In genomic region chr17:67128700-67129099, GRCh38 we compare ENCODE assay signal across 16 cellular contexts.
A peak's percentile ranks its signal among the peaks of the same experiment; 100 is the strongest.
DNase-seq lines count a peak whose midpoint lies in the region; ATAC-seq and TF ChIP-seq lines count a peak whose summit lies in the region.
"Had no signal": no experiment of that assay in that cellular context is flagged by ENCODE, and none has a peak within 500 bp of the region (broad histone marks: within the 10 kb centered on the region; RNA-seq: fewer than 3 reads in every experiment).

No MANE protein-coding gene starts in this region.

- no peaks in the 10 kb centered on the region for H3K9me3 ChIP-seq in cardiac muscle cell (ENCODE audit: low read depth)
- no peaks in the 10 kb centered on the region for H3K9me3 ChIP-seq in IMR-90 (ENCODE audit: control insufficient read depth, insufficient read depth, low read length)
- H3K9me3 ChIP-seq: BLaER1 had no signal

- no peak overlapping the region for H3K4me3 ChIP-seq in cardiac muscle cell
- H3K4me3 ChIP-seq in IMR-90 (ENCODE audit: insufficient read depth, low read depth, low read length), result no peak overlapping the region
- H3K4me3 ChIP-seq: BLaER1, GM12878, GM23338 had no signal

- no peak overlapping the region for H2AFZ ChIP-seq in IMR-90 (replicated peaks; ENCODE audit: low read length, poor library complexity)
- H2AFZ ChIP-seq: GM23338 had no signal

- no peaks in the 10 kb centered on the region for H3K27me3 Mint-ChIP-seq in mesothelial cell of epicardium (ENCODE audit: low read depth)
- H3K27me3 Mint-ChIP-seq in stimulated activated naive CD8-positive, alpha-beta T cell treated with anti-CD3 and anti-CD28 coated beads, Interleukin-15, amount 100 ng/mL, for 72 hours, result no peaks in the 10 kb centered on the region

- no peak overlapping the region for H3K14ac ChIP-seq in IMR-90 (replicated peaks; ENCODE audit: low read depth, low read length)

- no peak overlapping the region for H3K9ac ChIP-seq in IMR-90 (ENCODE audit: low read depth, low read length)
- H3K9ac ChIP-seq: BLaER1 had no signal

- no peak overlapping the region for H2BK15ac ChIP-seq in IMR-90 (ENCODE audit: low read depth, low read length)

- H3K27me3 ChIP-seq in cardiac muscle cell (no peaks in the 10 kb centered on the region), IMR-90 (ENCODE audit: control insufficient read depth, insufficient read depth, low read length) (no peaks in the 10 kb centered on the region)
- H3K27me3 ChIP-seq: BLaER1 had no signal

- no peak overlapping the region for H3K18ac ChIP-seq in IMR-90 (ENCODE audit: low read depth, low read length)

- no peak overlapping the region for H2BK5ac ChIP-seq in IMR-90 (ENCODE audit: low read depth, low read length, poor library complexity, severe bottlenecking)

- H4K91ac ChIP-seq in IMR-90 (ENCODE audit: insufficient read depth, low read depth, low read length), result no peak overlapping the region

- dilution Hi-C loops in IMR-90 (cut with HindIII; ENCODE audit: low sequenced_read_pairs, unreplicated experiment), result no loop called here

- H3K56ac ChIP-seq in IMR-90 (ENCODE audit: extremely low read depth, insufficient read depth, low read length), result no peak overlapping the region

- H3K36me3 Mint-ChIP-seq in mesothelial cell of epicardium, result peaks cover 14% of the 10 kb centered on the region

- no peak overlapping the region for H3K4me2 ChIP-seq in IMR-90 (ENCODE audit: low read depth, low read length)
- H3K4me2 ChIP-seq: BLaER1, GM23338 had no signal

- no peak overlapping the region for H3K23ac ChIP-seq in IMR-90 (ENCODE audit: low read depth, low read length)

- POLR2A ChIA-PET in IMR-90 (lab: Charles Lee; ENCODE audit: unreplicated experiment), result no interaction called here

- intact Hi-C loops in left ventricle myocardium superior (cut with micrococcal nuclease), result no loop called here
- intact Hi-C loops in IMR-90 (cut with micrococcal nuclease), result no loop called here

- H3K36me3 ChIP-seq in cardiac muscle cell, result peaks cover 14% of the 10 kb centered on the region
- peaks cover 14% of the 10 kb centered on the region for H3K36me3 ChIP-seq in IMR-90 (ENCODE audit: control insufficient read depth, insufficient read depth, low read length)

- no peak overlapping the region for H4K5ac ChIP-seq in IMR-90 (ENCODE audit: low read depth, low read length)

- no peaks in the 10 kb centered on the region for H3K4me1 Mint-ChIP-seq in mesothelial cell of epicardium
- H3K4me1 Mint-ChIP-seq in stimulated activated naive CD8-positive, alpha-beta T cell treated with anti-CD3 and anti-CD28 coated beads, Interleukin-15, amount 100 ng/mL, for 72 hours, result no peaks in the 10 kb centered on the region
- H3K4me1 Mint-ChIP-seq: GM23338, H9 had no signal

- no CpG with 5 or more reads among the region's 3 CpGs for WGBS in IMR-90 (ENCODE audit: extremely low coverage in 2 of 2, insufficient read length in 1 of 2), 2 experiments

- H2AK5ac ChIP-seq in IMR-90 (ENCODE audit: low read depth, low read length), result no peak overlapping the region

- no peak overlapping the region for H4K8ac ChIP-seq in IMR-90 (ENCODE audit: low read depth in 2 of 2, low read length in 2 of 2)

- H3K27ac ChIP-seq in cardiac muscle cell, result peak overlapping the region; percentile 26
- no peak overlapping the region for H3K27ac ChIP-seq in IMR-90 (ENCODE audit: insufficient read depth, low read length)
- H3K27ac ChIP-seq: 22Rv1, BLaER1, HL-60 had no signal

- TF ChIP-seq CTCF in cardiac muscle cell (IDR thresholded peaks at IDR 0.05; ENCODE audit: low read depth, low read length) (no peak), IMR-90 (conservative IDR thresholded peaks at IDR 0.05; ENCODE audit: low read depth, low read length) (no peak), mesothelial cell of epicardium (IDR thresholded peaks at IDR 0.05; ENCODE audit: unreplicated experiment) (no peak)

- H4K20me1 ChIP-seq in IMR-90 (ENCODE audit: insufficient read depth, low read length), result no peaks in the 10 kb centered on the region

- CTCF ChIA-PET in IMR-90 (lab: Yijun Ruan, JAX), result no interaction called here

- H3K9me1 ChIP-seq in IMR-90 (ENCODE audit: insufficient read depth, low read length), result peaks cover 3% of the 10 kb centered on the region

- no TSS peak for BruUV-seq in IMR-90 (replicated peaks; lab: Mats Ljungman, UMichigan)

- H3K9me3 Mint-ChIP-seq in mesothelial cell of epicardium, result no peaks in the 10 kb centered on the region
- H3K9me3 Mint-ChIP-seq in stimulated activated naive CD8-positive, alpha-beta T cell treated with anti-CD3 and anti-CD28 coated beads, Interleukin-15, amount 100 ng/mL, for 72 hours, result no peaks in the 10 kb centered on the region
- H3K9me3 Mint-ChIP-seq: GM23338, H9 had no signal

- no peak overlapping the region for H2BK20ac ChIP-seq in IMR-90 (ENCODE audit: low read depth, low read length)

- no peaks in the 10 kb centered on the region for H3K4me1 ChIP-seq in cardiac muscle cell (ENCODE audit: low read depth)
- H3K4me1 ChIP-seq in IMR-90 (ENCODE audit: control insufficient read depth, insufficient read depth, low read length), result no peaks in the 10 kb centered on the region
- H3K4me1 ChIP-seq: BLaER1 had no signal

- in situ Hi-C loops in IMR-90 (cut with MboI; ENCODE audit: low sequenced_read_pairs), result no loop called here

- H3K79me1 ChIP-seq in IMR-90 (ENCODE audit: low read depth in 1 of 2, low read length in 2 of 2), result peaks cover 11% of the 10 kb centered on the region in 2 experiments; a peak in 3 of 4 replicates

- ATAC-seq in left ventricle myocardium superior (no peak), IMR-90 (ENCODE audit: low read depth) (0 out of 2 replicates have a peak, but pooled peaks have one; percentile 14), GM21786 (IDR thresholded peaks at IDR 0.05; ENCODE audit: unreplicated experiment) (no peak)
- no peak for ATAC-seq in stimulated activated naive CD8-positive, alpha-beta T cell treated with anti-CD3 and anti-CD28 coated beads, Interleukin-15, amount 100 ng/mL, for 72 hours
- ATAC-seq: GM12878, GM23338 had no signal

- H3K4me3 Mint-ChIP-seq in mesothelial cell of epicardium, result no peak overlapping the region
- H3K4me3 Mint-ChIP-seq in stimulated activated naive CD8-positive, alpha-beta T cell treated with anti-CD3 and anti-CD28 coated beads, Interleukin-15, amount 100 ng/mL, for 72 hours, result no peak overlapping the region
- H3K4me3 Mint-ChIP-seq: GM23338, H9 had no signal

- no peak for TF ChIP-seq POLR2A in IMR-90 (IDR thresholded peaks at IDR 0.05; ENCODE audit: low read depth, low read length)

- DNase-seq in cardiac muscle cell (ENCODE audit: low read depth in 1 of 2, low spot score in 1 of 2) (no peak), left ventricle myocardium superior (no peak), IMR-90 (peak; percentile 64), mesothelial cell of epicardium (ENCODE audit: low spot score in 2 of 2, unreplicated experiment in 2 of 2) (no peak), kidney tubule cell (ENCODE audit: low spot score) (no peak)
- DNase-seq in stimulated activated naive CD8-positive, alpha-beta T cell treated with anti-CD3 and anti-CD28 coated beads, Interleukin-15, amount 100 ng/mL, for 72 hours, result no peak
- DNase-seq: AML-193, DMS53, H9, KG1 had no signal

- no peak for TF ChIP-seq RAD21 in IMR-90 (IDR thresholded peaks at IDR 0.05; ENCODE audit: low read length)

- H3K27ac Mint-ChIP-seq in mesothelial cell of epicardium, result peak overlapping the region; percentile 50
- H3K27ac Mint-ChIP-seq in stimulated activated naive CD8-positive, alpha-beta T cell treated with anti-CD3 and anti-CD28 coated beads, Interleukin-15, amount 100 ng/mL, for 72 hours, result no peak overlapping the region
- H3K27ac Mint-ChIP-seq: GM23338, H9 had no signal

- H2AK9ac ChIP-seq in IMR-90 (replicated peaks; ENCODE audit: low read depth, low read length, poor library complexity), result no peak overlapping the region

- no peak overlapping the region for H3K4ac ChIP-seq in IMR-90 (ENCODE audit: low read depth, low read length)

- H2BK120ac ChIP-seq in IMR-90 (ENCODE audit: low read depth, low read length), result no peak overlapping the region

TF ChIP-seq in IMR-90, 13 proteins besides CTCF, POLR2A, EP300 and RAD21:
- TF ChIP-seq USF2 (IDR thresholded peaks at IDR 0.05; ENCODE audit: low read depth, low read length), result no peak
